17 cellular contexts compared by ENCODE assay signal in genomic region chr6:160085226-160085625, GRCh38. TPM values are rescaled to one million over a fixed set of nuclear protein-coding genes. Genes with fewer than 3 reads are reported as not detected.
"Had no signal": no experiment of that assay in that cellular context is flagged by ENCODE, and none has a peak within 500 bp of the region (broad histone marks: within the 10 kb centered on the region; RNA-seq: fewer than 3 reads in every experiment).

No MANE protein-coding gene starts in this region.

- DNase-seq: activated CD4-positive, CD25-positive, alpha-beta regulatory T cell; activated T-cell treated with anti-CD3 and anti-CD28 coated beads for 4 hours; amniotic stem cell; body of pancreas; hypothalamus; left cardiac atrium; mammary epithelial cell; nephron progenitor cell; ovary; SHP77; stimulated activated CD4-positive, alpha-beta T cell treated with anti-CD3 and anti-CD28 coated beads, Interleukin-4, amount 100 ng/mL, for 24 hours; tibial artery had no signal

- H3K4me3 ChIP-seq: body of pancreas, ovary, tibial artery had no signal

- H3K4me1 Mint-ChIP-seq: endodermal cell, nephron progenitor cell had no signal

- H3K4me3 Mint-ChIP-seq: endodermal cell; nephron progenitor cell; T-helper 1 cell treated with Interleukin-12 subunit alpha and Interleukin-12 subunit beta and Interleukin-4 antibody, amounts not matched to agents 30 μg/mL and 1 μg/mL, for 36 hours had no signal

- H3K9me3 Mint-ChIP-seq: nephron progenitor cell; T-helper 1 cell treated with Interleukin-12 subunit alpha and Interleukin-12 subunit beta and Interleukin-4 antibody, amounts not matched to agents 30 μg/mL and 1 μg/mL, for 36 hours had no signal

- H3K36me3 ChIP-seq: ovary had no signal

- H3K27ac Mint-ChIP-seq: endodermal cell, nephron progenitor cell had no signal

- H3K4me1 ChIP-seq: body of pancreas had no signal

- H3K27me3 ChIP-seq: body of pancreas, ovary, tibial artery had no signal

- ATAC-seq: body of pancreas, left cardiac atrium, SK-N-SH treated with all-trans-retinoic acid at 6 μM for 48 hours had no signal

- H3K27ac ChIP-seq: body of pancreas, ovary, tibial artery had no signal

- H3K9me3 ChIP-seq: body of pancreas, ovary, tibial artery had no signal

RNA-seq across cellular contexts. Expression of gene SLC22A1, which starts 36.4 kb away (rescaled TPM):
- total RNA-seq: dermis microvascular lymphatic vessel endothelial cell, glomerular endothelial cell had no signal
